ENCODE assay signal across 12 cellular contexts in genomic region chr2:165743442-165743841, GRCh38.
DNase-seq lines count a peak whose midpoint lies in the region; ATAC-seq lines count a peak whose summit lies in the region.
"Had no signal": no experiment of that assay in that cellular context is flagged by ENCODE, and none has a peak within 500 bp of the region (broad histone marks: within the 10 kb centered on the region; RNA-seq: fewer than 3 reads in every experiment).

No MANE protein-coding gene starts in this region.

- ATAC-seq in GM18519 (IDR thresholded peaks at IDR 0.05; ENCODE audit: low FRiP score, unreplicated experiment) (peak; percentile 99), GM21529 (IDR thresholded peaks at IDR 0.05; ENCODE audit: unreplicated experiment) (peak; percentile 98), HG03196 (IDR thresholded peaks at IDR 0.05; ENCODE audit: unreplicated experiment) (peak; percentile 97)
- ATAC-seq: activated T-helper 17 cell treated with anti-CD3 and anti-CD28 coated beads, Interleukin-2, amount 50 U/mL, for 72 hours had no signal

- DNase-seq in SKM-1 treated with dmso at 0.1 percent for 144 hours (lab: John Stamatoyannopoulos, UW; ENCODE audit: unreplicated experiment) (peak; percentile 91), NCI-H146 (lab: John Stamatoyannopoulos, UW) (no peak), iPS-NIHi7 (ENCODE audit: extremely low spot score) (no peak), NCI-H1694 treated with DMSO at 0.1 percent for 48 hours (lab: John Stamatoyannopoulos, UW) (no peak)
- DNase-seq in stimulated activated CD4-positive, alpha-beta T cell treated with anti-CD3 and anti-CD28 coated beads, Interleukin-1b, Interleukin-23, amount 100 ng/mL, for 48 hours, result no peak
- DNase-seq: Calu3, H7, immature natural killer cell had no signal
